Comparison of ENCODE assay signal across 16 cellular contexts in the genomic region with DNA sequence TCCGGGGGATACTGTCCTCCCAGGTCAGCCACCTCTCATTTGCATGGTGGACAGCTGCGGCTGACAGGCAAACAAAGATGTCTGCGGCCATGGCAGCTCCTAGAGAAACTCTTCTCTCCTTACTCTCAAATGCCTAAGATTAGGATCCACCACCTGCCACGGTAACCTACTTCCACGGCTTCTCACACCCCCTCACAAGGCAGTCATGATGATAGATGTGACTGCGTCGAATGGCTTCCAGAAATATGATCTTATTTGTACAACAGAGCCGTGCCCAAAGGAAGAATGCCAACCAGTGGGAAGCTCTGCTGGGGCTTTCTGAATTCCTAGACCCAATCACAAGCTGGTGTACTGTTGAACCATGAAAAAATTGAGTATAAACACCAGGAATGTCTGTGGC.
"Had no signal": no experiment of that assay in that cellular context is flagged by ENCODE, and none has a peak within 500 bp of the region (broad histone marks: within the 10 kb centered on the region; RNA-seq: fewer than 3 reads in every experiment).

No MANE protein-coding gene starts in this region.

- DNase-seq: activated CD4-positive, alpha-beta memory T cell treated with anti-CD3 and anti-CD28 coated beads for 36 hours; activated CD4-positive, alpha-beta T cell treated with anti-CD3 and anti-CD28 coated beads for 1 hour; activated gamma-delta T cell treated with Interleukin-2 at 50 U/mL for 16 hours; activated naive CD8-positive, alpha-beta T cell treated with anti-CD3 and anti-CD28 coated beads for 36 hours; activated T-cell treated with anti-CD3 and anti-CD28 coated beads, Interleukin-2, amount 50 U/mL, for 4 hours; foreskin keratinocyte; heart left ventricle; left colon; mammary epithelial cell; mucosa of descending colon; stimulated activated CD4-positive, alpha-beta T cell treated with anti-CD3 and anti-CD28 coated beads, Interleukin-4, amount 100 ng/mL, for 1 hour; stimulated activated CD8-positive, alpha-beta memory T cell treated with anti-CD3 and anti-CD28 coated beads, Interleukin-4, amount 100 ng/mL, for 48 hours; stimulated activated naive CD8-positive, alpha-beta T cell treated with anti-CD3 and anti-CD28 coated beads, Interleukin-15, Interleukin-2, amounts not matched to agents 100 U/mL and 50 U/mL, for 24 hours; testis had no signal

- H3K36me3 Mint-ChIP-seq: activated CD4-positive, alpha-beta memory T cell treated with anti-CD3 and anti-CD28 coated beads for 36 hours; activated naive CD8-positive, alpha-beta T cell treated with anti-CD3 and anti-CD28 coated beads for 36 hours; natural killer cell treated with Interleukin-12 subunit alpha and Interleukin-12 subunit beta and Interleukin-15 and Interleukin-18, amount 100 ng/mL, for 72 hours had no signal

- H3K4me1 ChIP-seq: breast epithelium, foreskin keratinocyte, heart left ventricle, testis had no signal

- H3K27me3 ChIP-seq: breast epithelium, foreskin keratinocyte, heart left ventricle, testis had no signal

- ATAC-seq: activated T-cell treated with anti-CD3 and anti-CD28 coated beads, Interleukin-2, amount 50 U/mL, for 4 hours; foreskin keratinocyte; heart left ventricle; left colon; mucosa of descending colon; natural killer cell treated with Interleukin-12 subunit alpha and Interleukin-12 subunit beta and Interleukin-15 and Interleukin-18, amount 100 ng/mL, for 72 hours; stimulated activated naive CD8-positive, alpha-beta T cell treated with anti-CD3 and anti-CD28 coated beads, Interleukin-15, Interleukin-2, amounts not matched to agents 100 U/mL and 50 U/mL, for 24 hours had no signal

- H3K9me3 ChIP-seq: breast epithelium, heart left ventricle, mucosa of descending colon, testis had no signal

- H3K4me3 ChIP-seq: breast epithelium, heart left ventricle, mucosa of descending colon, testis had no signal

- H3K27ac Mint-ChIP-seq: activated CD4-positive, alpha-beta memory T cell treated with anti-CD3 and anti-CD28 coated beads for 36 hours; activated naive CD8-positive, alpha-beta T cell treated with anti-CD3 and anti-CD28 coated beads for 36 hours; natural killer cell treated with Interleukin-12 subunit alpha and Interleukin-12 subunit beta and Interleukin-15 and Interleukin-18, amount 100 ng/mL, for 72 hours had no signal

- H3K36me3 ChIP-seq: breast epithelium had no signal

- H3K27me3 Mint-ChIP-seq: natural killer cell treated with Interleukin-12 subunit alpha and Interleukin-12 subunit beta and Interleukin-15 and Interleukin-18, amount 100 ng/mL, for 72 hours had no signal

- H3K9me3 Mint-ChIP-seq: activated CD4-positive, alpha-beta memory T cell treated with anti-CD3 and anti-CD28 coated beads for 36 hours; activated naive CD8-positive, alpha-beta T cell treated with anti-CD3 and anti-CD28 coated beads for 36 hours; activated T-cell treated with anti-CD3 and anti-CD28 coated beads, Interleukin-2, amount 50 U/mL, for 4 hours; natural killer cell treated with Interleukin-12 subunit alpha and Interleukin-12 subunit beta and Interleukin-15 and Interleukin-18, amount 100 ng/mL, for 72 hours had no signal

- H3K4me1 Mint-ChIP-seq: activated naive CD8-positive, alpha-beta T cell treated with anti-CD3 and anti-CD28 coated beads for 36 hours had no signal

- H3K27ac ChIP-seq: breast epithelium, foreskin keratinocyte, heart left ventricle, testis had no signal

- H3K4me3 Mint-ChIP-seq: activated CD4-positive, alpha-beta memory T cell treated with anti-CD3 and anti-CD28 coated beads for 36 hours; activated naive CD8-positive, alpha-beta T cell treated with anti-CD3 and anti-CD28 coated beads for 36 hours; activated T-cell treated with anti-CD3 and anti-CD28 coated beads, Interleukin-2, amount 50 U/mL, for 4 hours; natural killer cell treated with Interleukin-12 subunit alpha and Interleukin-12 subunit beta and Interleukin-15 and Interleukin-18, amount 100 ng/mL, for 72 hours had no signal
